ENCODE assay signal across 9 cellular contexts in the genomic region with DNA sequence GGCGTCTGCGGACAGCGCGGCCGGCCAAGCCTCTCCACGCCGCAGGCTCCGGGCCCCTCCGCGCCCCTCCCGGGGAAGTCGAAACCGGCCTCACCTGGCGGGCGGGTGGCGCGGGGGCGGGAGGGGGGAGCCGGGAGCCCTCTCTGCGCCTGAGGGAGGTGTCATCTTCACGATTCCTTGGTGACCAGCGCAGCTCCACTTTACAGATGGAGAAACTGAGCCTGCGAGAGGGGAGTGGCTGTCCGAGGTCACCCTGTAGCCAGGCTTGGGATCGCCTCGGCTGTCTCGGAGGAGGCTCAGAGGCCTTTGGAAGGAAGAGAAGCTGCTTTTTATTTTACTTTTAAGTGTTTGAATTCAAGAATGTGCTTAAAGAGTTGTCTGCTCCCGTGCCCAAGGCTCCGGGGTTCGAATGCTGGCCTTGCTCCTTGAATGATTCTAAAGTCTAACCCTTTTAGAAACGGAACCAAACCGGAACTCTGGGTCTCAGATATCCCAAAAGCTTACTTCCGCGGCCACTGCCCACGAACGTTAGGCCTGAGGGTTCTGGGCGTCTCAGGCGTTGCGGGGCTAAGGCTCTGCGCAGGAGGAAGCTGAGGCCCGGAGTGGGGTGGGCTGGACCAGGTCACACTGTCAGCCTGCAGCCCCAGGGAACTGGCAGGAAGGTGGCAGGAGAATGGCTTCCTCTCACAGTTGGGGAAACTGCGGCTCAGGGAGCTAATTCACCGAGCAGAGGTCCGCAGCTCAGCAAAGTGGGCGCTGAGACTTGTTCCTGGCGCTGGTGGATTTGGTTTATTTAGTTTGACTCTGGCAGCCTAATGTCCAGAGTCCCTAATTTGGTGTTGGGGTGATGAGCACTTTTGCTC. TPM values are rescaled to one million over a fixed set of nuclear protein-coding genes. Genes with fewer than 3 reads are reported as not detected.
DNase-seq lines count a peak whose midpoint lies in the region; ATAC-seq and TF ChIP-seq lines count a peak whose summit lies in the region.
"Had no signal": no experiment of that assay in that cellular context is flagged by ENCODE, and none has a peak within 500 bp of the region (broad histone marks: within the 10 kb centered on the region; RNA-seq: fewer than 3 reads in every experiment).

No MANE protein-coding gene starts in this region.

- peak in 2 of 5 donors; percentile 18 to 43 for DNase-seq in CD8-positive, alpha-beta memory T cell
- no peak for DNase-seq in NCI-H128 (lab: John Stamatoyannopoulos, UW; ENCODE audit: unreplicated experiment)
- no peak for DNase-seq in NCI-H1436 (lab: John Stamatoyannopoulos, UW)

- CTCF ChIA-PET in CD8-positive, alpha-beta memory T cell (lab: Charles Lee): interaction anchor here (1.1 to 2.1 kb wide), 7 partner anchors 9 to 102 kb away, joined by 3 to 10 read pairs (median 5); no protein-coding TSS in a partner anchor

- H3K36me3 Mint-ChIP-seq in CD8-positive, alpha-beta memory T cell: peaks cover 0 to 12% (median 0%) of the 10 kb centered on the region in 3 donors

- peak overlapping the region; percentile 93 to 99 (median 95) for H3K27ac Mint-ChIP-seq in CD8-positive, alpha-beta memory T cell

- H3K36me3 ChIP-seq in CD8-positive, alpha-beta memory T cell (ENCODE audit: insufficient read depth, low read length): no peaks in the 10 kb centered on the region
- H3K36me3 ChIP-seq in gastroesophageal sphincter (no peaks in the 10 kb centered on the region), skeletal muscle satellite cell (ENCODE audit: insufficient read depth, low read length) (no peaks in the 10 kb centered on the region)

- H3K4me1 ChIP-seq in CD8-positive, alpha-beta memory T cell (ENCODE audit: insufficient read depth, low read length): peaks cover 58% of the 10 kb centered on the region
- peaks cover 0 to 27% (median 12%) of the 10 kb centered on the region in 3 donors for H3K4me1 ChIP-seq in gastroesophageal sphincter
- H3K4me1 ChIP-seq in skeletal muscle satellite cell (ENCODE audit: control insufficient read depth, insufficient read depth, low read length): peaks cover 8% of the 10 kb centered on the region

- no peaks in the 10 kb centered on the region for H3K27me3 ChIP-seq in CD8-positive, alpha-beta memory T cell (ENCODE audit: insufficient read depth, low read length, poor library complexity, severe bottlenecking)
- H3K27me3 ChIP-seq in gastroesophageal sphincter: peaks cover 18% of the 10 kb centered on the region
- H3K27me3 ChIP-seq in skeletal muscle satellite cell (ENCODE audit: control insufficient read depth, insufficient read depth, low read length): peaks cover 3% of the 10 kb centered on the region

- POLR2A ChIA-PET in CD8-positive, alpha-beta memory T cell (lab: Charles Lee): interaction anchor here (0.6 to 2.0 kb wide), 9 partner anchors 12 to 95 kb away, joined by 3 to 9 read pairs (median 4); no protein-coding TSS in a partner anchor

- ATAC-seq in HG02678 (IDR thresholded peaks at IDR 0.05; ENCODE audit: unreplicated experiment) (peak; percentile 17), gastroesophageal sphincter (no peak), esophagus mucosa (no peak)

- peaks cover 0 to under 1% of the 10 kb centered on the region in 2 donors for H3K27me3 Mint-ChIP-seq in CD8-positive, alpha-beta memory T cell

- H3K4me3 ChIP-seq in CD8-positive, alpha-beta memory T cell (ENCODE audit: low read length): peak overlapping the region; percentile 72
- H3K4me3 ChIP-seq in gastroesophageal sphincter (peak overlapping the region; percentile 29 to 61), skeletal muscle satellite cell (ENCODE audit: low read length) (no peak overlapping the region)

- peak overlapping the region; percentile 64 for H3K4me2 ChIP-seq in skeletal muscle satellite cell (ENCODE audit: low read length)

- H3K4me1 Mint-ChIP-seq in CD8-positive, alpha-beta memory T cell: peaks cover 64 to 88% (median 68%) of the 10 kb centered on the region in 3 donors

- H3K4me3 Mint-ChIP-seq in CD8-positive, alpha-beta memory T cell: peak overlapping the region; percentile 90 to 98 (median 92)

- TF ChIP-seq CTCF in VCaP (conservative IDR thresholded peaks at IDR 0.05): no peak
- TF ChIP-seq CTCF in gastroesophageal sphincter (IDR thresholded peaks at IDR 0.05): no peak

- no peak for TF ChIP-seq POLR2A in gastroesophageal sphincter (IDR thresholded peaks at IDR 0.05)

- no peak overlapping the region for H3K9ac ChIP-seq in skeletal muscle satellite cell (ENCODE audit: low read depth, low read length)

- H3K9me3 Mint-ChIP-seq in CD8-positive, alpha-beta memory T cell: peaks cover 0 to under 1% (median 0%) of the 10 kb centered on the region in 5 donors

- H3K27ac ChIP-seq in CD8-positive, alpha-beta memory T cell (ENCODE audit: low read depth, low read length): peak overlapping the region; percentile 71
- H3K27ac ChIP-seq in VCaP (peak overlapping the region; percentile 5; the same call in 1 of the 2 replicates), gastroesophageal sphincter (peak overlapping the region in 2 of 4 donors; percentile 57 to 68)

- no peaks in the 10 kb centered on the region for H3K9me3 ChIP-seq in CD8-positive, alpha-beta memory T cell (ENCODE audit: low read length)
- H3K9me3 ChIP-seq in gastroesophageal sphincter (no peaks in the 10 kb centered on the region), skeletal muscle satellite cell (replicated peaks; ENCODE audit: low read length) (no peaks in the 10 kb centered on the region)

- TF ChIP-seq EP300 in gastroesophageal sphincter (IDR thresholded peaks at IDR 0.05): no peak

- WGBS in gastroesophageal sphincter (ENCODE audit: low coverage in 1 of 2), 2 donors: 71 to 76% methylated on average over 13 to 16 of the region's 46 CpGs

RNA-seq across cellular contexts. Expression of gene SUSD3, which starts 0.8 kb away (rescaled TPM):
- 10 to 100 TPM; 11.3 to 12.3 TPM for total RNA-seq in CD8-positive, alpha-beta memory T cell
- polyA plus RNA-seq in CD8-positive, alpha-beta memory T cell: 103 TPM
- total RNA-seq in gastroesophageal sphincter: 1 to 10 TPM in 3 of 4 donors, not detected in 1; 1.5 to 4.7 (median 2.1) TPM
- 1.3 TPM in 2 replicates for total RNA-seq in skeletal muscle satellite cell (2012; rRNA removed)
- 0.96 TPM for total RNA-seq in esophagus mucosa
- total RNA-seq: dermis microvascular lymphatic vessel endothelial cell had no signal

RNA-seq across cellular contexts. Expression of gene CARD19, which starts 36.7 kb away (rescaled TPM):
- 10 to 100 TPM; 43.2 to 43.6 TPM for total RNA-seq in CD8-positive, alpha-beta memory T cell
- polyA plus RNA-seq in CD8-positive, alpha-beta memory T cell: 66.4 TPM
- total RNA-seq in gastroesophageal sphincter: 10 to 100 TPM; 78.5 to 82.2 (median 80.1) TPM
- total RNA-seq in skeletal muscle satellite cell (2012; rRNA removed): 82.6 and 109 TPM in 2 replicates
- total RNA-seq in esophagus mucosa: 19.9 TPM
